In genomic region chr21:38376235-38376634, GRCh38 we compare ENCODE assay signal across 20 cellular contexts.
DNase-seq lines count a peak whose midpoint lies in the region; ATAC-seq and TF ChIP-seq lines count a peak whose summit lies in the region.
"Had no signal": no experiment of that assay in that cellular context is flagged by ENCODE, and none has a peak within 500 bp of the region (broad histone marks: within the 10 kb centered on the region; RNA-seq: fewer than 3 reads in every experiment).

No MANE protein-coding gene starts in this region.

- peaks cover 8 to 17% of the 10 kb centered on the region in 2 donors for H3K4me1 ChIP-seq in ascending aorta
- H3K4me1 ChIP-seq in trophoblast cell (ENCODE audit: control insufficient read depth in 1 of 2, insufficient read depth in 2 of 2, low read length in 2 of 2) = no peaks in the 10 kb centered on the region
- H3K4me1 ChIP-seq: HAP-1, neural progenitor cell had no signal

- H3K36me3 Mint-ChIP-seq in stimulated activated memory B cell treated with anti-CD40 and anti-IgM and Interleukin-4, amounts not matched to agents 10 μg/mL and 1 μg/mL and 100 μg/mL, for 72 hours = no peaks in the 10 kb centered on the region
- H3K36me3 Mint-ChIP-seq: neural progenitor cell had no signal

- peaks cover 4% of the 10 kb centered on the region; the same call in 1 of the 2 replicates for H3K36me3 ChIP-seq in KOPT-K1 (ENCODE audit: insufficient read depth, low read length)
- H3K36me3 ChIP-seq in ascending aorta = no peaks in the 10 kb centered on the region
- no peaks in the 10 kb centered on the region for H3K36me3 ChIP-seq in trophoblast cell (ENCODE audit: control insufficient read depth in 1 of 2, insufficient read depth in 2 of 2, low read length in 2 of 2)
- H3K36me3 ChIP-seq: HAP-1, neural progenitor cell, SJSA1, tibial artery had no signal

- H2AFZ ChIP-seq in trophoblast cell (ENCODE audit: insufficient read depth, low read length, poor library complexity) = no peak overlapping the region
- H2AFZ ChIP-seq: neural progenitor cell had no signal

- TF ChIP-seq CTCF in ascending aorta (IDR thresholded peaks at IDR 0.05) = no peak

- peak overlapping the region; percentile 81 for H3K27ac ChIP-seq in KOPT-K1 (ENCODE audit: low read depth, low read length, poor library complexity, severe bottlenecking)
- H3K27ac ChIP-seq in ascending aorta = peak overlapping the region; percentile 76 to 89
- H3K27ac ChIP-seq in trophoblast cell (ENCODE audit: low read depth, low read length) = no peak overlapping the region
- H3K27ac ChIP-seq: C4-2B, neural progenitor cell, SJSA1 had no signal

- H3K79me1 ChIP-seq in trophoblast cell (ENCODE audit: low read length) = no peaks in the 10 kb centered on the region

- H3K27ac Mint-ChIP-seq in stimulated activated memory B cell treated with anti-CD40 and anti-IgM and Interleukin-4, amounts not matched to agents 10 μg/mL and 1 μg/mL and 100 μg/mL, for 72 hours = no peak overlapping the region
- H3K27ac Mint-ChIP-seq: activated CD8-positive, alpha-beta T cell treated with anti-CD3 and anti-CD28 coated beads, Interleukin-2, amount 10 ng/mL, durations not matched to agents 7 days and 5 days; neural progenitor cell had no signal

- no peak overlapping the region for H4K12ac ChIP-seq in trophoblast cell (ENCODE audit: low read depth, low read length)

- H3K4ac ChIP-seq in trophoblast cell (ENCODE audit: low read depth, low read length) = no peak overlapping the region

- no peak overlapping the region for H3K9ac ChIP-seq in trophoblast cell (ENCODE audit: low read length)
- H3K9ac ChIP-seq: neural progenitor cell had no signal

- H4K91ac ChIP-seq in trophoblast cell (ENCODE audit: low read depth, low read length) = no peak overlapping the region

- no peaks in the 10 kb centered on the region for H3K27me3 ChIP-seq in ascending aorta
- H3K27me3 ChIP-seq in trophoblast cell (ENCODE audit: insufficient read depth, low read length) = no peaks in the 10 kb centered on the region
- H3K27me3 ChIP-seq: neural progenitor cell, SJSA1, tibial artery had no signal

- H2AK5ac ChIP-seq in trophoblast cell (ENCODE audit: low read length) = no peak overlapping the region

- no peak overlapping the region for H3K23ac ChIP-seq in trophoblast cell (ENCODE audit: low read length)

- no peak overlapping the region for H3K18ac ChIP-seq in trophoblast cell (ENCODE audit: low read length)

- H3K79me2 ChIP-seq in trophoblast cell (ENCODE audit: control insufficient read depth, insufficient read depth, low read length, poor library complexity) = no peaks in the 10 kb centered on the region

- ATAC-seq in left lobe of liver (peak; percentile 10), HG02610 (IDR thresholded peaks at IDR 0.05; ENCODE audit: unreplicated experiment) (no peak)
- ATAC-seq in stimulated activated memory B cell treated with anti-CD40 and anti-IgM and Interleukin-4, amounts not matched to agents 10 μg/mL and 1 μg/mL and 100 μg/mL, for 72 hours = no peak
- ATAC-seq: activated CD8-positive, alpha-beta T cell treated with anti-CD3 and anti-CD28 coated beads, Interleukin-2, amount 10 ng/mL, durations not matched to agents 7 days and 5 days; sciatic nerve had no signal

- H3K14ac ChIP-seq in trophoblast cell (ENCODE audit: low read length) = no peak overlapping the region

- no peak overlapping the region for H4K8ac ChIP-seq in trophoblast cell (ENCODE audit: low read depth, low read length)

- H3K4me3 ChIP-seq in ascending aorta (no peak overlapping the region), trophoblast cell (ENCODE audit: low read depth, low read length) (no peak overlapping the region)
- H3K4me3 ChIP-seq: HAP-1, neural progenitor cell, SJSA1, tibial artery had no signal

- no peak overlapping the region for H2BK5ac ChIP-seq in trophoblast cell (ENCODE audit: low read depth, low read length, poor library complexity)

- DNase-seq in ascending aorta (ENCODE audit: low spot score in 2 of 2) = no peak
- no peak for DNase-seq in left lobe of liver (ENCODE audit: low spot score)
- DNase-seq in DMS 273 (lab: John Stamatoyannopoulos, UW; ENCODE audit: unreplicated experiment) = no peak
- DNase-seq in trophoblast cell = no peak
- DNase-seq: activated CD8-positive, alpha-beta T cell treated with anti-CD3 and anti-CD28 coated beads, Interleukin-2, amount 10 ng/mL, durations not matched to agents 7 days and 5 days; amniotic stem cell; DND-41; NCI-H2029; NCI-H510A treated with DMSO at 0.1 percent for 48 hours; stimulated activated CD4-positive, alpha-beta T cell treated with anti-CD3 and anti-CD28 coated beads, Interleukin-2, amount 100 ng/mL, for 48 hours; T-helper 9 cell; tibial artery had no signal

- peaks cover 34% of the 10 kb centered on the region for H3K27me3 Mint-ChIP-seq in stimulated activated memory B cell treated with anti-CD40 and anti-IgM and Interleukin-4, amounts not matched to agents 10 μg/mL and 1 μg/mL and 100 μg/mL, for 72 hours

- no peaks in the 10 kb centered on the region for H3K4me1 Mint-ChIP-seq in stimulated activated memory B cell treated with anti-CD40 and anti-IgM and Interleukin-4, amounts not matched to agents 10 μg/mL and 1 μg/mL and 100 μg/mL, for 72 hours

- H2BK120ac ChIP-seq in trophoblast cell (ENCODE audit: insufficient read depth, low read length, poor library complexity) = no peak overlapping the region

- intact Hi-C loops in ascending aorta (cut with DNase I) = loop anchor here (10.0 kb wide), 1 partner anchor 759 kb away; no protein-coding TSS in a partner anchor

- WGBS in trophoblast cell (ENCODE audit: extremely low coverage, insufficient coverage, insufficient read length) = no CpG with 5 or more reads among the region's 11 CpGs

- peak overlapping the region; percentile 3 for H3K4me3 Mint-ChIP-seq in stimulated activated memory B cell treated with anti-CD40 and anti-IgM and Interleukin-4, amounts not matched to agents 10 μg/mL and 1 μg/mL and 100 μg/mL, for 72 hours
- H3K4me3 Mint-ChIP-seq: activated CD8-positive, alpha-beta T cell treated with anti-CD3 and anti-CD28 coated beads, Interleukin-2, amount 10 ng/mL, durations not matched to agents 7 days and 5 days; neural progenitor cell had no signal

- H3K4me2 ChIP-seq in trophoblast cell (ENCODE audit: low read length) = no peak overlapping the region
- H3K4me2 ChIP-seq: neural progenitor cell had no signal

- no peak overlapping the region for H2BK12ac ChIP-seq in trophoblast cell (ENCODE audit: low read length)

- H3K9me3 Mint-ChIP-seq in stimulated activated memory B cell treated with anti-CD40 and anti-IgM and Interleukin-4, amounts not matched to agents 10 μg/mL and 1 μg/mL and 100 μg/mL, for 72 hours = peaks cover 4% of the 10 kb centered on the region

- H3K9me3 ChIP-seq in KOPT-K1 (ENCODE audit: insufficient read depth, low read length, poor library complexity, severe bottlenecking) (peaks cover 21% of the 10 kb centered on the region), ascending aorta (peaks cover 0 to 7% of the 10 kb centered on the region in 2 donors), trophoblast cell (ENCODE audit: insufficient read depth, low read depth, low read length) (peaks cover 2% of the 10 kb centered on the region)
- H3K9me3 ChIP-seq: HAP-1, SJSA1, tibial artery had no signal
